Comparison of ENCODE assay signal across 14 cellular contexts in the genomic region with DNA sequence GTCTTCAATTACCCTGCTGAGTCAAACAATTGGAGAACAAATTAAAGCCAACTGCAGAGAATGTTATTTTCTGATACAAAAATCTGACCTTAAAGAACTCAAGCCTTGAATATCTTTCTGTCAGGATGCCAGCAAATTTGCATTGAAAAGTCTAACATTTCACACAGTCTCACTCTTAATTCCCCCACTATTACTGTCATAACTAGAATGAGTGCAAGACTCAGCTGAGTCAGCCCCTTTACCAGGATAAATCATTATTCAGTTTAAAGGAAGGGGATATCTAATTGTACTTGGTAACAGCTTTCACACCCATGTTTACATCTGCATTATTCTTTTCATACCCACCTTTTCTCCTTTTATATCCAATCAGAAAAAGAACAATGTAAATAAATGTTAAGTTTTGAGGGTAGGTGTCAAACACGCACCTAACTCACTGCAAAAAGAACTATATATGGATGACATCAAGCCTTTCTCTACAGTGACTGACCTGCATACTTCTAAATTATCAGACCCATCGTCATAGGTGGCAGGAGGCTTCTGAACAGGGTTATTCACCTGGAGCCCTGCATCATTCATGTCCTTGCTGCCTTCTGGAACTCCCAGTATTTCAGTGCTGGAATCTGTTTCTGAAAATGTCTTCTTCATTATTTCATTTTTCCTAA.
DNase-seq lines count a peak whose midpoint lies in the region; ATAC-seq and TF ChIP-seq lines count a peak whose summit lies in the region.
"Had no signal": no experiment of that assay in that cellular context is flagged by ENCODE, and none has a peak within 500 bp of the region (broad histone marks: within the 10 kb centered on the region; RNA-seq: fewer than 3 reads in every experiment).

No MANE protein-coding gene starts in this region.

- H3K4me1 ChIP-seq in mononuclear cell (ENCODE audit: insufficient read depth, low read length): peaks cover 39% of the 10 kb centered on the region
- H3K4me1 ChIP-seq in endodermal cell (ENCODE audit: control insufficient read depth, insufficient read depth, low read length): no peaks in the 10 kb centered on the region
- H3K4me1 ChIP-seq in SJCRH30: no peaks in the 10 kb centered on the region

- ATAC-seq in GM18861 (IDR thresholded peaks at IDR 0.05; ENCODE audit: unreplicated experiment): peak; percentile 77
- peak; percentile 65 for ATAC-seq in GM21576 (IDR thresholded peaks at IDR 0.05; ENCODE audit: unreplicated experiment)
- peak; percentile 79 for ATAC-seq in HG03354 (IDR thresholded peaks at IDR 0.05; ENCODE audit: poor library complexity, severe bottlenecking, unreplicated experiment)

- no peaks in the 10 kb centered on the region for H3K36me3 Mint-ChIP-seq in endodermal cell (ENCODE audit: low read depth)

- no peak overlapping the region for H3K27ac Mint-ChIP-seq in endodermal cell

- H3K9me3 ChIP-seq in mononuclear cell (ENCODE audit: low read depth, low read length): no peaks in the 10 kb centered on the region
- H3K9me3 ChIP-seq in endodermal cell (ENCODE audit: control insufficient read depth, low read length): no peaks in the 10 kb centered on the region
- no peaks in the 10 kb centered on the region for H3K9me3 ChIP-seq in SJCRH30 (replicated peaks)
- H3K9me3 ChIP-seq: HAP-1, neutrophil had no signal

- DNase-seq in endodermal cell: no peak
- no peak for DNase-seq in COR-L47 (lab: John Stamatoyannopoulos, UW)
- DNase-seq in SJCRH30: no peak
- no peak for DNase-seq in DMS 273 (lab: John Stamatoyannopoulos, UW; ENCODE audit: unreplicated experiment)
- DNase-seq: DMS153, glutamatergic neuron, NCI-H1092 treated with DMSO at 0.1 percent for 48 hours had no signal

- no peak for TF ChIP-seq CTCF in endodermal cell (conservative IDR thresholded peaks at IDR 0.05)

- no peaks in the 10 kb centered on the region for H3K36me3 ChIP-seq in endodermal cell (ENCODE audit: control insufficient read depth, insufficient read depth, low read length)
- H3K36me3 ChIP-seq in SJCRH30: no peaks in the 10 kb centered on the region
- H3K36me3 ChIP-seq: HAP-1, neutrophil had no signal

- no peak overlapping the region for H3K9ac ChIP-seq in endodermal cell (ENCODE audit: extremely low read depth, low read length, poor library complexity, severe bottlenecking)

- H3K27ac ChIP-seq in endodermal cell (ENCODE audit: low read depth, low read length): no peak overlapping the region
- H3K27ac ChIP-seq in SJCRH30: no peak overlapping the region
- H3K27ac ChIP-seq: neutrophil, RWPE1 had no signal

- H3K27me3 ChIP-seq in mononuclear cell (ENCODE audit: insufficient read depth, low read length) (no peaks in the 10 kb centered on the region), endodermal cell (ENCODE audit: control insufficient read depth, insufficient read depth, low read length, poor library complexity, severe bottlenecking) (no peaks in the 10 kb centered on the region), SJCRH30 (no peaks in the 10 kb centered on the region)
- H3K27me3 ChIP-seq: neutrophil had no signal

- no peaks in the 10 kb centered on the region for H3K27me3 Mint-ChIP-seq in endodermal cell (ENCODE audit: insufficient read depth)

- H3K4me3 Mint-ChIP-seq in endodermal cell: no peak overlapping the region

- H3K4me3 ChIP-seq in mononuclear cell (ENCODE audit: low read length) (peak overlapping the region; percentile 65), endodermal cell (ENCODE audit: low read length) (no peak overlapping the region), SJCRH30 (no peak overlapping the region)
- H3K4me3 ChIP-seq: HAP-1 had no signal

- peaks cover 3% of the 10 kb centered on the region for H3K4me1 Mint-ChIP-seq in endodermal cell

- WGBS in endodermal cell (ENCODE audit: insufficient coverage in 1 of 2, insufficient read length in 1 of 2), 2 experiments: 88 to 100% methylated on average over 1 to 2 of the region's 2 CpGs

- no peaks in the 10 kb centered on the region for H3K9me3 Mint-ChIP-seq in endodermal cell
